18 cellular contexts compared by ENCODE assay signal in the genomic region with DNA sequence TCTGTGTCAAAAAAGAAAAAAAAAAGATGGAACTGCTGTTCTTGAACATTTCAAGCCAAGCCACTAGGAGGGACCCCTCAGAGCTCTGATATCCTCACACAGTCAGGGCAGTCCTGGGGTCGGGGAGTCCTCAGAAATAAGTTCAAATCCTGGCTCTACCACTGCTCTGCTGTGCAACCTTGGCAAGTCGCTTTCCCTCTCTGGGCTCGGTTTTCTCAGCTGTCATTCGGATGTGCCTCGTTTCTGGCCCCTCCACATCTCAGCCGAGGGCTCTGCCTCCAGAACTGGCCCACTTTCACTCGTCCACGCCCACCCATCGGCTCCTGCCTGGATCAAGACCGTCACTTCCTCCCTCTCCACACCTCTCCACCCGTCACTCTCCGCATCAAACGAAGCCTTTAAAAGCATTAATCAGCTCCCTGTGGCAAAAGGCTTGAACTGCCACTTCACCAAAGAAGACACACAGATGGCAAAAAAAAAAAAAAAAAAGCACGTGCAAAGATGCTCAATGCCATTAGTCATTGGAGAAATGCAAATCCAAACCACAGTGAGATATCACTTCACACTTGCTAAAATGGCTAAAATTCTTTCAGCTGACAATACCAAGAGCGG. TPM values are rescaled to one million over a fixed set of nuclear protein-coding genes. Genes with fewer than 3 reads are reported as not detected.
A peak's percentile ranks its signal among the peaks of the same experiment; 100 is the strongest.
DNase-seq lines count a peak whose midpoint lies in the region; ATAC-seq, FAIRE-seq and TF ChIP-seq lines count a peak whose summit lies in the region.
"Had no signal": no experiment of that assay in that cellular context is flagged by ENCODE, and none has a peak within 500 bp of the region (broad histone marks: within the 10 kb centered on the region; RNA-seq: fewer than 3 reads in every experiment).

No MANE protein-coding gene starts in this region.

- CTCF ChIA-PET in H1 (lab: Charles Lee; ENCODE audit: partially characterized antibody) = interaction anchor here (0.6 kb wide), 1 partner anchor 146 kb away, joined by 3 read pairs; no protein-coding TSS in a partner anchor

- H3K18ac ChIP-seq in H1 (ENCODE audit: extremely low read depth, low read length) = no peak overlapping the region

- no peak overlapping the region for H3K9ac ChIP-seq in GM23248
- no peak overlapping the region for H3K9ac ChIP-seq in H1 (replicated peaks in 1 of 4; ENCODE audit: extremely low read depth in 1 of 4, low read depth in 3 of 4, low read length in 3 of 4)

- H4K8ac ChIP-seq in H1 (ENCODE audit: extremely low read depth, insufficient read depth, low read length) = no peak overlapping the region; the same call in 1 of the 2 replicates

- H3K9me2 ChIP-seq in GM23248 (ENCODE audit: insufficient read depth) = no peaks in the 10 kb centered on the region

- H3K79me1 ChIP-seq in H1 (ENCODE audit: low read depth, low read length) = no peaks in the 10 kb centered on the region

- intact Hi-C loops in ascending aorta (cut with DNase I) = no loop called here
- intact Hi-C loops in left lung (cut with DNase I) = no loop called here
- intact Hi-C loops in upper lobe of right lung (cut with DNase I) = no loop called here

- H3K4me1 ChIP-seq in GM23248 (ENCODE audit: insufficient read depth) (no peaks in the 10 kb centered on the region), H1 (replicated peaks in 1 of 4; ENCODE audit: control insufficient read depth in 3 of 4, insufficient read depth in 4 of 4, low read length in 3 of 4) (no peaks in the 10 kb centered on the region), ascending aorta (no peaks in the 10 kb centered on the region), left lung (no peaks in the 10 kb centered on the region), upper lobe of right lung (no peaks in the 10 kb centered on the region)
- H3K4me1 ChIP-seq: BE2C, breast epithelium, left ventricle myocardium inferior had no signal

- H3K27ac ChIP-seq in GM23248 = no peak overlapping the region
- H3K27ac ChIP-seq in H1 (ENCODE audit: low read depth, low read length) = no peak overlapping the region
- no peak overlapping the region for H3K27ac ChIP-seq in ascending aorta
- no peak overlapping the region for H3K27ac ChIP-seq in left lung
- H3K27ac ChIP-seq in upper lobe of right lung = no peak overlapping the region
- H3K27ac ChIP-seq: breast epithelium, epithelial cell of prostate, left ventricle myocardium inferior, thoracic aorta had no signal

- H3K79me2 ChIP-seq in GM23248 (ENCODE audit: insufficient read depth) (no peaks in the 10 kb centered on the region), H1 (ENCODE audit: control insufficient read depth in 1 of 2, insufficient read depth in 2 of 2, low read length in 2 of 2) (no peaks in the 10 kb centered on the region)

- no peak overlapping the region for H2BK20ac ChIP-seq in H1 (ENCODE audit: low read length)

- ATAC-seq in left lung (no peak), upper lobe of right lung (no peak)
- ATAC-seq: activated naive CD4-positive, alpha-beta T cell treated with anti-CD3 and anti-CD28 coated beads, Interleukin-2, amount 50 U/mL, for 72 hours had no signal

- TF ChIP-seq EP300 in H1 (IDR thresholded peaks at IDR 0.05; ENCODE audit: borderline replicate concordance in 1 of 2, low read depth in 2 of 2, low read length in 2 of 2) = no peak

- H3K27me3 ChIP-seq in GM23248 (replicated peaks; ENCODE audit: insufficient read depth) (peaks cover 8% of the 10 kb centered on the region; the same call in 1 of the 2 replicates), H1 (replicated peaks in 1 of 4; ENCODE audit: control insufficient read depth in 3 of 4, extremely low read depth in 1 of 4, insufficient read depth in 3 of 4, low read length in 3 of 4) (no peaks in the 10 kb centered on the region; a peak in 4 of 7 replicates), ascending aorta (no peaks in the 10 kb centered on the region), left lung (peaks cover 0 to 75% of the 10 kb centered on the region in 2 donors), upper lobe of right lung (peaks cover 38% of the 10 kb centered on the region)

- no peaks in the 10 kb centered on the region for H3F3A ChIP-seq in GM23248 (ENCODE audit: insufficient read depth)

- H2BK120ac ChIP-seq in H1 (replicated peaks; ENCODE audit: low read depth, low read length) = no peak overlapping the region

- in situ Hi-C loops in Caki2 (cut with HindIII; ENCODE audit: low pct_unique_long_range_greater_than_20kb, low sequenced_read_pairs) (no loop called here), GM23248 (cut with MboI) (no loop called here)

- no peak overlapping the region for H4K91ac ChIP-seq in H1 (replicated peaks; ENCODE audit: insufficient read length, low read length)

- H3K9me3 ChIP-seq in GM23248 (ENCODE audit: low read depth) = no peaks in the 10 kb centered on the region
- H3K9me3 ChIP-seq in H1 (ENCODE audit: insufficient read depth in 2 of 2, low read depth in 1 of 2, low read length in 1 of 2) = no peaks in the 10 kb centered on the region
- H3K9me3 ChIP-seq in ascending aorta = no peaks in the 10 kb centered on the region
- H3K9me3 ChIP-seq in left lung = no peaks in the 10 kb centered on the region
- H3K9me3 ChIP-seq in upper lobe of right lung = no peaks in the 10 kb centered on the region
- H3K9me3 ChIP-seq: BE2C, breast epithelium, thoracic aorta had no signal

- TF ChIP-seq CTCF in H1 (IDR thresholded peaks at IDR 0.05; ENCODE audit: control extremely low read depth in 1 of 3, insufficient read depth in 1 of 3, low read depth in 1 of 3, low read length in 3 of 3) (no peak), ascending aorta (IDR thresholded peaks at IDR 0.05) (no peak), left lung (IDR thresholded peaks at IDR 0.05) (no peak), upper lobe of right lung (IDR thresholded peaks at IDR 0.05) (no peak)

- H2AK5ac ChIP-seq in H1 (ENCODE audit: low read depth, low read length) = no peak overlapping the region

- H3K4me2 ChIP-seq in GM23248 (ENCODE audit: unreplicated experiment) (no peak overlapping the region), H1 (ENCODE audit: insufficient read depth in 1 of 2, low read depth in 2 of 2, low read length in 2 of 2) (no peak overlapping the region)

- 0 out of 2 replicates have a peak, but pooled peaks cover 1% of the 10 kb centered on the region for H3K23me2 ChIP-seq in H1 (ENCODE audit: low read depth, low read length)

- no peak overlapping the region for H3K23ac ChIP-seq in H1 (ENCODE audit: insufficient read length)

- peak overlapping the region; percentile 81; the same call in 1 of the 2 replicates for H2BK15ac ChIP-seq in H1 (ENCODE audit: low read length)

- H4K5ac ChIP-seq in H1 (ENCODE audit: insufficient read length, low read depth, low read length) = no peak overlapping the region

- DNase-seq in Caki2 (ENCODE audit: low read depth) (peak; percentile 13), GM23248 (peak; percentile 52), NCI-H2227 treated with DMSO at 0.1 percent for 48 hours (lab: John Stamatoyannopoulos, UW) (peak; percentile 46), H1 (ENCODE audit: low read depth in 1 of 2, low spot score in 2 of 2) (no peak), ascending aorta (ENCODE audit: low spot score in 2 of 2) (no peak), left lung (no peak), upper lobe of right lung (no peak)
- no peak for DNase-seq in activated CD4-positive, CD25-positive, alpha-beta regulatory T cell (lab: John Stamatoyannopoulos, UW)
- DNase-seq: BE2C, left ventricle myocardium inferior, retina had no signal

- no peak overlapping the region for H2BK5ac ChIP-seq in H1 (ENCODE audit: low read depth, low read length)

- H3K56ac ChIP-seq in H1 (replicated peaks; ENCODE audit: insufficient read length, low read depth, low read length) = no peak overlapping the region

- H3K4me3 ChIP-seq in GM23248 (no peak overlapping the region), H1 (ENCODE audit: extremely low read depth in 1 of 4, insufficient read depth in 2 of 4, low read depth in 3 of 4, low read length in 4 of 4) (no peak overlapping the region), ascending aorta (no peak overlapping the region), left lung (no peak overlapping the region), upper lobe of right lung (no peak overlapping the region)
- H3K4me3 ChIP-seq: breast epithelium, left ventricle myocardium inferior, thoracic aorta had no signal

- no peaks in the 10 kb centered on the region for H4K20me1 ChIP-seq in GM23248 (ENCODE audit: insufficient read depth)
- H4K20me1 ChIP-seq in H1 (replicated peaks in 1 of 2; ENCODE audit: control insufficient read depth in 1 of 2, insufficient read depth in 2 of 2, low read length in 2 of 2) = no peaks in the 10 kb centered on the region

- POLR2A ChIA-PET in H1 (lab: Charles Lee; ENCODE audit: partially characterized antibody) = no interaction called here

- peak overlapping the region; percentile 78 for H3K4ac ChIP-seq in H1 (replicated peaks; ENCODE audit: insufficient read length, low read depth, low read length)

- no peak overlapping the region for H2AFZ ChIP-seq in GM23248
- H2AFZ ChIP-seq in H1 (ENCODE audit: low read length) = no peak overlapping the region

- no peak overlapping the region for H2BK12ac ChIP-seq in H1 (ENCODE audit: low read depth, low read length)

- TF ChIP-seq RAD21 in H1 (IDR thresholded peaks at IDR 0.05 in 1 of 2, conservative IDR thresholded peaks at IDR 0.05 in 1 of 2; ENCODE audit: low read depth in 2 of 2, low read length in 2 of 2) = no peak

- TF ChIP-seq POLR2A in H1 (IDR thresholded peaks at IDR 0.05; ENCODE audit: control extremely low read depth in 1 of 2, low read depth in 2 of 2, low read length in 2 of 2) = no peak

- FAIRE-seq in H1 (lab: Jason Lieb, UNC) = no peak
- FAIRE-seq: frontal cortex had no signal

- H3K36me3 ChIP-seq in GM23248 (ENCODE audit: low read depth) (no peaks in the 10 kb centered on the region), H1 (ENCODE audit: control insufficient read depth in 2 of 4, insufficient read depth in 4 of 4, low read length in 3 of 4) (no peaks in the 10 kb centered on the region), ascending aorta (no peaks in the 10 kb centered on the region), left lung (no peaks in the 10 kb centered on the region), upper lobe of right lung (no peaks in the 10 kb centered on the region)
- H3K36me3 ChIP-seq: BE2C, breast epithelium, left ventricle myocardium inferior, thoracic aorta had no signal

- 28 to 29% methylated on average over 15 of the region's 15 CpGs for WGBS in GM23248 (ENCODE audit: low coverage in 1 of 2, low lambda C conversion rate in 2 of 2, missing lambda C conversion rate in 2 of 2), 2 experiments
- WGBS in H1 (ENCODE audit: extremely low coverage in 1 of 2, insufficient coverage in 1 of 2, insufficient read length in 1 of 2, insufficient replicate concordance in 2 of 2, low coverage in 1 of 2, low lambda C conversion rate in 2 of 2, missing lambda C conversion rate in 1 of 2), 2 experiments = 81% methylated on average over 12 of the region's 15 CpGs; no CpG with 5 or more reads in 1 of the 2 experiments

- H3K14ac ChIP-seq in H1 (ENCODE audit: insufficient read length) = no peak overlapping the region

RNA-seq across cellular contexts. Expression of a gene that starts 7.4 kb away (rescaled TPM):
- total RNA-seq in Caki2 (2014; rRNA removed; shearing (Covaris generic); ENCODE audit: low replicate concordance) = not detected in 2 replicates
- not detected in 2 replicates for total RNA-seq in GM23248 (2014; rRNA removed; shearing (Covaris generic))
- not detected in 2 replicates for polyA plus RNA-seq in GM23248 (2016; fragmentation: Nextera tagmentation; extraction: Ambion mirVana)
- total RNA-seq in H1 (2021; fragmentation: NEBNext Ultra II Directional; extraction: Animal tissue kit (Norgen Biotek cat#: 25700)) = not detected in 2 replicates
- not detected in 2 replicates for polyA plus RNA-seq in H1 (2011; rRNA removed)
- not detected for polyA plus RNA-seq in H1 (2011; cell fraction: cytosol; rRNA removed)
- not detected for polyA plus RNA-seq in H1 (2011; cell fraction: nucleus; rRNA removed)
- not detected in 4 replicates for polyA plus RNA-seq in H1 (2012, experiment 1 of 2)
- not detected for polyA plus RNA-seq in H1 (2012, experiment 2 of 2)
- not detected for polyA plus RNA-seq in H1 (2013, experiment 1 of 2)
- not detected for polyA plus RNA-seq in H1 (2013, experiment 2 of 2)
- polyA minus RNA-seq in H1 (2011; rRNA and poly(A)+ RNA removed) = not detected in 2 replicates
- polyA minus RNA-seq in H1 (2011; cell fraction: cytosol; rRNA and poly(A)+ RNA removed) = not detected
- not detected for polyA minus RNA-seq in H1 (2011; cell fraction: nucleus; rRNA and poly(A)+ RNA removed)
- total RNA-seq in ascending aorta = not detected
- not detected for total RNA-seq in left lung
- not detected for total RNA-seq in upper lobe of right lung
- total RNA-seq: activated naive CD4-positive, alpha-beta T cell treated with anti-CD3 and anti-CD28 coated beads, Interleukin-2, amount 50 U/mL, for 72 hours; breast epithelium; dermis microvascular lymphatic vessel endothelial cell; frontal cortex; left ventricle myocardium inferior; mucosa of gallbladder; thoracic aorta had no signal

Comparison
In these comparisons a context has a peak if more than half of its experiments do, and no peak if none do; other contexts are left out.
1. DNase-seq: peak in Caki2 (single experiment), GM23248 (single experiment) and NCI-H2227 treated with DMSO at 0.1 percent for 48 hours (single experiment); none in H1 (0 of 2), activated CD4-positive, CD25-positive, alpha-beta regulatory T cell (0 of 4), ascending aorta (0 of 2), left lung (0 of 2) and upper lobe of right lung (single experiment).